8 cellular contexts compared by ENCODE assay signal in genomic region chr1:52686261-52686751, GRCh38. TPM values are rescaled to one million over a fixed set of nuclear protein-coding genes. Genes with fewer than 3 reads are reported as not detected.
DNase-seq lines count a peak whose midpoint lies in the region; ATAC-seq, FAIRE-seq and TF ChIP-seq lines count a peak whose summit lies in the region.
"Not testable (repeated sequence)": the region's sequence is repeated elsewhere in the genome, so short reads cannot be mapped to it uniquely, and the experiment has no call there.

No MANE protein-coding gene starts in this region.

- not testable (repeated sequence) for H3K4me3 ChIP-seq in pancreas, thoracic aorta

- in situ Hi-C loops in G401 (cut with HindIII; ENCODE audit: low sequenced_read_pairs): not testable (repeated sequence)

- intact Hi-C loops in pancreas (cut with DNase I): not testable (repeated sequence)

- not testable (repeated sequence) for H3K27ac ChIP-seq in pancreas, thoracic aorta

- peak; percentile 63 for ATAC-seq in HG02943 (IDR thresholded peaks at IDR 0.05; ENCODE audit: low read depth, unreplicated experiment)
- ATAC-seq in activated naive CD4-positive, alpha-beta T cell treated with anti-CD3 and anti-CD28 coated beads, Interleukin-2, amount 50 U/mL, for 72 hours: peak; percentile 91 to 97
- peak; percentile 72 to 97 (median 90) for ATAC-seq in pancreas
- not testable (repeated sequence) for ATAC-seq in thoracic aorta (ENCODE audit: insufficient number of reproducible peaks, low FRiP score, low read depth)

- H3K36me3 Mint-ChIP-seq in activated naive CD4-positive, alpha-beta T cell treated with anti-CD3 and anti-CD28 coated beads, Interleukin-2, amount 50 U/mL, for 72 hours: not testable (repeated sequence)

- DNase-seq in G401 (ENCODE audit: low spot score) (peak; percentile 53), NCI-H2081 treated with DMSO at 0.1 percent for 48 hours (lab: John Stamatoyannopoulos, UW) (peak; percentile 17), T-helper 22 cell (ENCODE audit: low read depth) (peak; percentile 43), glomerular visceral epithelial cell (ENCODE audit: extremely low spot score) (peak; percentile 61), pancreas (peak in 5 of 6 donors; percentile 45 to 77 (median 59)), thoracic aorta (ENCODE audit: low spot score) (peak; percentile 8)
- DNase-seq in activated naive CD4-positive, alpha-beta T cell treated with anti-CD3 and anti-CD28 coated beads, Interleukin-2, amount 50 U/mL, for 72 hours (ENCODE audit: low spot score in 2 of 2): peak; percentile 69 to 75

- not testable (repeated sequence) for H3K36me3 ChIP-seq in pancreas, thoracic aorta

- H3K27ac Mint-ChIP-seq in activated naive CD4-positive, alpha-beta T cell treated with anti-CD3 and anti-CD28 coated beads, Interleukin-2, amount 50 U/mL, for 72 hours: peak overlapping the region; percentile 7 to 68

- FAIRE-seq in pancreas (lab: Jason Lieb, UNC): not testable (repeated sequence)

- not testable (repeated sequence) for H3K9me3 ChIP-seq in pancreas, thoracic aorta

- H3K27me3 ChIP-seq in pancreas; thoracic aorta (replicated peaks; ENCODE audit: insufficient read depth): not testable (repeated sequence)

- 57 to 60% methylated on average over 17 of the region's 17 CpGs for WGBS in pancreas, 2 donors

- TF ChIP-seq CTCF in pancreas (IDR thresholded peaks at IDR 0.05) (peak; percentile 40 to 71 (median 58)), thoracic aorta (IDR thresholded peaks at IDR 0.05) (peak; percentile 50)

- not testable (repeated sequence) for H3K9me3 Mint-ChIP-seq in activated naive CD4-positive, alpha-beta T cell treated with anti-CD3 and anti-CD28 coated beads, Interleukin-2, amount 50 U/mL, for 72 hours

- not testable (repeated sequence) for H3K4me1 ChIP-seq in pancreas; thoracic aorta (ENCODE audit: control insufficient read depth in 1 of 2, low read depth in 2 of 2)

RNA-seq across cellular contexts. Expression of gene COA7, which starts 11.8 kb away (rescaled TPM):
- total RNA-seq in G401 (2014; rRNA removed; shearing (Covaris generic)): 13.2 and 20.8 TPM in 2 replicates
- total RNA-seq in activated naive CD4-positive, alpha-beta T cell treated with anti-CD3 and anti-CD28 coated beads, Interleukin-2, amount 50 U/mL, for 72 hours: 10 to 100 TPM; 16.1 to 21.0 TPM
- 10 to 100 TPM in 3 of 6 donors, 1 to 10 TPM in 3; 7.2 to 18.6 (median 9.4) TPM for total RNA-seq in pancreas
- 1 to 10 TPM; 2.1 to 4.8 TPM for polyA plus RNA-seq in pancreas
- 1 to 10 TPM; 4.6 to 9.9 TPM for total RNA-seq in thoracic aorta

RNA-seq across cellular contexts. Expression of gene ZYG11B, which starts 39.9 kb away (rescaled TPM):
- 9.4 and 15.8 TPM in 2 replicates for total RNA-seq in G401 (2014; rRNA removed; shearing (Covaris generic))
- 10 to 100 TPM; 13.6 to 13.7 TPM for total RNA-seq in activated naive CD4-positive, alpha-beta T cell treated with anti-CD3 and anti-CD28 coated beads, Interleukin-2, amount 50 U/mL, for 72 hours
- 10 to 100 TPM in 2 of 6 donors, 1 to 10 TPM in 4; 6.8 to 12.9 (median 8.0) TPM for total RNA-seq in pancreas
- polyA plus RNA-seq in pancreas: 1 to 10 TPM; 3.2 to 4.1 TPM
- 10 to 100 TPM; 41.6 to 46.8 TPM for total RNA-seq in thoracic aorta

RNA-seq across cellular contexts. Expression of gene SHISAL2A, which starts 53.3 kb away (rescaled TPM):
- not detected in 2 replicates for total RNA-seq in G401 (2014; rRNA removed; shearing (Covaris generic))
- 10 to 100 TPM in 1 of 2 donors, 1 to 10 TPM in 1; 9.0 to 12.6 TPM for total RNA-seq in activated naive CD4-positive, alpha-beta T cell treated with anti-CD3 and anti-CD28 coated beads, Interleukin-2, amount 50 U/mL, for 72 hours
- total RNA-seq in pancreas (under 1 TPM in 4 of 6 donors, not detected in 2; 0.28 to 0.66 (median 0.51) TPM), thoracic aorta (under 1 TPM in 1 of 2 donors, not detected in 1; 0.54 TPM)
- polyA plus RNA-seq in pancreas: under 1 TPM in 1 of 2 donors, not detected in 1; 0.19 TPM

Comparison
In these comparisons a context has a peak if more than half of its experiments do, and no peak if none do; other contexts are left out.
1. DNase-seq: peak in every context shown above with its lines; median percentile 72 in activated naive CD4-positive, alpha-beta T cell treated with anti-CD3 and anti-CD28 coated beads, Interleukin-2, amount 50 U/mL, for 72 hours; 61 in glomerular visceral epithelial cell; 59 in pancreas; 53 in G401; 43 in T-helper 22 cell; 17 in NCI-H2081 treated with DMSO at 0.1 percent for 48 hours; 8 in thoracic aorta.
2. RNA of gene SHISAL2A, which starts 53.3 kb away (total RNA-seq): 9.0 to 12.6 TPM in activated naive CD4-positive, alpha-beta T cell treated with anti-CD3 and anti-CD28 coated beads, Interleukin-2, amount 50 U/mL, for 72 hours; 0.54 TPM in thoracic aorta, 0.28 to 0.66 TPM in pancreas and not detected in G401; every median in the first group is over 4 times any median in the second.